ENCODE assay signal across 1 cellular context in genomic region chr15:29438714-29439076, GRCh38.
TF ChIP-seq lines count a peak whose summit lies in the region.

No MANE protein-coding gene starts in this region.

TF ChIP-seq in SK-N-SH, 30 proteins besides CTCF, POLR2A, EP300 and RAD21 (continued from another document):
- TF ChIP-seq REST (IDR thresholded peaks at IDR 0.05; ENCODE audit: low read depth, low read length) (no peak), CHD2 (IDR thresholded peaks at IDR 0.05; ENCODE audit: low read length, partially characterized antibody) (no peak)
